In the genomic region with DNA sequence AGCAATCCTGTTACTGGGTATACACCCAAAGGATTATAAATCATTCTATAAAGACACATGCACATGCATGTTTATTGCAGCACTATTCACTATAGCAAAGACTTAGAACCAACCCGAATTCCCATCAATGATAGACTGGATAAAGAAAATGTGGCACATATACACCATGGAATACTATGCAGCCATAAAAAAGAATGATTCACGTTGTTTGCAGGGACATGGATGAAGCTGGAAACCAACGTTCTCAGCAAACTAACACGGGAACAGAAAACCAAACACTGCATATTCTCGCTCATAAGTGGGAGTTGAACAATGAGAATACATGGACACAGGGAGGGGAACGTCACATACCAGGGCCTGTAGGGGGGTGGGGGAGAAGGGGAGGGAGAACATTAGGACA, we compare ENCODE assay signal across 1 cellular context. TPM values are rescaled to one million over a fixed set of nuclear protein-coding genes. Genes with fewer than 3 reads are reported as not detected.
"Had no signal": no experiment of that assay in that cellular context is flagged by ENCODE, and none has a peak within 500 bp of the region (broad histone marks: within the 10 kb centered on the region; RNA-seq: fewer than 3 reads in every experiment).

No MANE protein-coding gene starts in this region.

RNA-seq across cellular contexts. Expression of gene MARVELD2, which starts 56.6 kb away (rescaled TPM):
- total RNA-seq: LHCN-M2 had no signal
